ENCODE assay signal across 1 cellular context in genomic region chr2:12296915-12297314, GRCh38.
TF ChIP-seq lines count a peak whose summit lies in the region.

No MANE protein-coding gene starts in this region.

TF ChIP-seq in HEK293, 187 proteins besides CTCF, POLR2A, EP300 and RAD21 (continued from another document and continues in another):
- TF ChIP-seq ZNF302 (tag by site-specific recombination; IDR thresholded peaks at IDR 0.05; ENCODE audit: low read depth) (no peak), KLF8 (tag by site-specific recombination; IDR thresholded peaks at IDR 0.05) (peak; percentile 69), SP7 (tag by site-specific recombination; IDR thresholded peaks at IDR 0.05) (peak; percentile 99), ELK4 (IDR thresholded peaks at IDR 0.05; ENCODE audit: borderline replicate concordance, low read depth, low read length) (no peak), ZNF24 (tag by site-specific recombination; IDR thresholded peaks at IDR 0.05) (peak; percentile 71; the same call in 1 of the 2 replicates), ZNF514 (tag by site-specific recombination; IDR thresholded peaks at IDR 0.05) (no peak), BCL11B (tag by site-specific recombination; IDR thresholded peaks at IDR 0.05; ENCODE audit: low read depth) (no peak), ZBTB17 (tag by site-specific recombination; IDR thresholded peaks at IDR 0.05) (peak; percentile 87), ZFP69B (tag by site-specific recombination; IDR thresholded peaks at IDR 0.05) (peak; percentile 52; the same call in 1 of the 2 replicates), ZNF416 (tag by site-specific recombination; IDR thresholded peaks at IDR 0.05) (no peak), ZNF121 (tag by site-specific recombination; IDR thresholded peaks at IDR 0.05) (no peak), ZNF843 (tag by site-specific recombination; IDR thresholded peaks at IDR 0.05) (peak; percentile 91), ZNF404 (tag by site-specific recombination; IDR thresholded peaks at IDR 0.05) (no peak), ZNF596 (tag by site-specific recombination; IDR thresholded peaks at IDR 0.05) (no peak), KLF9 (tag by site-specific recombination; IDR thresholded peaks at IDR 0.05; ENCODE audit: low read depth) (no peak), SETDB1 (IDR thresholded peaks at IDR 0.05; ENCODE audit: insufficient read length, low read length) (no peak), ZNF146 (tag by site-specific recombination; IDR thresholded peaks at IDR 0.05) (0 out of 2 replicates have a peak, but pooled peaks have one; percentile 31), ZNF211 (tag by site-specific recombination; IDR thresholded peaks at IDR 0.05; ENCODE audit: low read depth) (no peak), ZNF335 (tag by site-specific recombination; conservative IDR thresholded peaks at IDR 0.05) (peak; percentile 29; the same call in 1 of the 2 replicates), PRDM4 (tag by site-specific recombination; IDR thresholded peaks at IDR 0.05) (peak; percentile 61; the same call in 1 of the 2 replicates), ZNF529 (tag by site-specific recombination; IDR thresholded peaks at IDR 0.05; ENCODE audit: insufficient replicate concordance) (no peak), RBAK (tag by site-specific recombination; IDR thresholded peaks at IDR 0.05) (no peak), ZNF654 (tag by site-specific recombination; IDR thresholded peaks at IDR 0.05; ENCODE audit: low read depth) (no peak), MEIS1 (CRISPR knock-in tag; IDR thresholded peaks at IDR 0.05; ENCODE audit: borderline replicate concordance) (no peak), BCL11A (tag by site-specific recombination; IDR thresholded peaks at IDR 0.05; ENCODE audit: low read depth) (no peak), ZNF610 (tag by site-specific recombination; IDR thresholded peaks at IDR 0.05; ENCODE audit: borderline replicate concordance) (0 out of 2 replicates have a peak, but pooled peaks have one; percentile 36), ZNF501 (tag by site-specific recombination; IDR thresholded peaks at IDR 0.05) (no peak), ZNF701 (tag by site-specific recombination; IDR thresholded peaks at IDR 0.05) (no peak), GLIS2 (tag by site-specific recombination; IDR thresholded peaks at IDR 0.05) (no peak), ZNF621 (tag by site-specific recombination; IDR thresholded peaks at IDR 0.05) (no peak), BCL6B (tag by site-specific recombination; IDR thresholded peaks at IDR 0.05) (no peak), HOXC10 (CRISPR knock-in tag; IDR thresholded peaks at IDR 0.05) (no peak), ZNF518A (tag by site-specific recombination; conservative IDR thresholded peaks at IDR 0.05; ENCODE audit: low read depth) (no peak), KLF17 (tag by site-specific recombination; IDR thresholded peaks at IDR 0.05) (no peak), SP2 (tag by site-specific recombination; IDR thresholded peaks at IDR 0.05) (peak; percentile 28; the same call in 1 of the 2 replicates), ATF2 (tag by site-specific recombination; IDR thresholded peaks at IDR 0.05; ENCODE audit: low read depth) (peak; percentile 97), PATZ1 (tag by site-specific recombination; IDR thresholded peaks at IDR 0.05) (peak; percentile 56), MYNN (tag by site-specific recombination; IDR thresholded peaks at IDR 0.05; ENCODE audit: borderline replicate concordance) (no peak), REPIN1 (tag by site-specific recombination; IDR thresholded peaks at IDR 0.05; ENCODE audit: low read depth) (no peak), ZNF132 (tag by site-specific recombination; IDR thresholded peaks at IDR 0.05; ENCODE audit: borderline replicate concordance) (no peak), ZNF175 (tag by site-specific recombination; IDR thresholded peaks at IDR 0.05) (no peak), ZNF16 (tag by site-specific recombination; IDR thresholded peaks at IDR 0.05; ENCODE audit: low read depth) (no peak), ZNF791 (tag by site-specific recombination; IDR thresholded peaks at IDR 0.05) (no peak), ZNF510 (tag by site-specific recombination; IDR thresholded peaks at IDR 0.05; ENCODE audit: insufficient replicate concordance) (no peak), ZSCAN18 (tag by site-specific recombination; IDR thresholded peaks at IDR 0.05) (no peak), ZNF624 (tag by site-specific recombination; IDR thresholded peaks at IDR 0.05) (no peak), ZNF19 (tag by site-specific recombination; IDR thresholded peaks at IDR 0.05; ENCODE audit: low read depth) (no peak), ZNF704 (tag by site-specific recombination; IDR thresholded peaks at IDR 0.05) (no peak), SP3 (tag by site-specific recombination; IDR thresholded peaks at IDR 0.05) (0 out of 2 replicates have a peak, but pooled peaks have one; percentile 47), ZNF571 (tag by site-specific recombination; IDR thresholded peaks at IDR 0.05) (no peak), ZFHX2 (tag by site-specific recombination; conservative IDR thresholded peaks at IDR 0.05) (no peak; the same call in 1 of the 2 replicates), ZNF585B (tag by site-specific recombination; IDR thresholded peaks at IDR 0.05) (no peak), YY1 (tag by site-specific recombination; IDR thresholded peaks at IDR 0.05) (no peak)
